ENCODE assay signal across 24 cellular contexts in the genomic region with DNA sequence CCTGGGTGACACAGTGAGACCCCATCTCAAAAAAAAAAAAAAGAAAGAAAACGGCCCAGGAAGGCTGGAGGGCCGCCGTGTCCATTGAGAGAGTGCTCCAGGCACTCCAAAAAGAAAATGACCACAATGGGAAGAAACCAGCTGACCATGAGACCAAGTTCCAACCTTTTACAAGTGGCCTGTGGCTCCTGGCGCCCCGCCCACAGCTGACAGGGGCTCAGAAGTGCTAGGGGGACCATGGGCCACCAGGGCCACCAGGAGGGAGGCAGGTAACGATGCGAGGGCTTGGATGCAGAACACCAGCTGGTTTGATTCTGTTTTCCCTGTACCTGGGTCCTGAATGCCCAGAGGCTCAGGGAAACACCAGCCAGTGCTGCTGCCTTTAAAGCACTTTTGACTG. TPM values are rescaled to one million over a fixed set of nuclear protein-coding genes. Genes with fewer than 3 reads are reported as not detected.
DNase-seq lines count a peak whose midpoint lies in the region; ATAC-seq and TF ChIP-seq lines count a peak whose summit lies in the region.
"Had no signal": no experiment of that assay in that cellular context is flagged by ENCODE, and none has a peak within 500 bp of the region (broad histone marks: within the 10 kb centered on the region; RNA-seq: fewer than 3 reads in every experiment).

No MANE protein-coding gene starts in this region.

- H3K27ac Mint-ChIP-seq in T-helper 17 cell (peak overlapping the region; percentile 19), glutamatergic neuron (ENCODE audit: unreplicated experiment) (no peak overlapping the region)
- H3K27ac Mint-ChIP-seq: CD14-positive monocyte; CD4-positive, alpha-beta memory T cell; CD4-positive, CD25-positive, alpha-beta regulatory T cell; CD8-positive, alpha-beta memory T cell had no signal

- H3K27me3 Mint-ChIP-seq in T-helper 17 cell, result no peaks in the 10 kb centered on the region
- peaks cover 1% of the 10 kb centered on the region for H3K27me3 Mint-ChIP-seq in glutamatergic neuron (ENCODE audit: unreplicated experiment)
- H3K27me3 Mint-ChIP-seq: CD4-positive, alpha-beta memory T cell; CD4-positive, CD25-positive, alpha-beta regulatory T cell; CD8-positive, alpha-beta memory T cell had no signal

- TF ChIP-seq CTCF in thyroid gland (IDR thresholded peaks at IDR 0.05) (no peak), glutamatergic neuron (IDR thresholded peaks at IDR 0.05; ENCODE audit: partially characterized antibody, unreplicated experiment) (no peak)

- H3K27ac ChIP-seq in thyroid gland, result no peak overlapping the region
- H3K27ac ChIP-seq: BLaER1 had no signal

- DNase-seq in ELF-1 (ENCODE audit: low read depth, low spot score), result peak; percentile 42
- no peak for DNase-seq in T-helper 17 cell
- DNase-seq in thyroid gland, result peak; percentile 31
- DNase-seq in glutamatergic neuron, result no peak
- DNase-seq in NCI-H1105 treated with DMSO at 0.1 percent for 48 hours (lab: John Stamatoyannopoulos, UW), result no peak
- DNase-seq: 8988T; ACHN; BE2C; C1 segment of cervical spinal cord; CD4-positive, alpha-beta memory T cell; CD4-positive, CD25-positive, alpha-beta regulatory T cell; CD8-positive, alpha-beta memory T cell; COR-L47; DMS 273 treated with DMSO at 0.1 percent for 48 hours; DMS153; DMS53; DMS79; DND-41; EL; GF-D8 had no signal

- intact Hi-C loops in thyroid gland (cut with DNase I), result no loop called here

- H3K9me3 ChIP-seq in T-helper 17 cell (ENCODE audit: control insufficient read depth, low read length, poor library complexity, severe bottlenecking), result no peaks in the 10 kb centered on the region
- H3K9me3 ChIP-seq in thyroid gland, result no peaks in the 10 kb centered on the region
- H3K9me3 ChIP-seq: BE2C, BLaER1 had no signal

- H3K36me3 Mint-ChIP-seq in T-helper 17 cell (ENCODE audit: low read depth) (peaks cover 5% of the 10 kb centered on the region), glutamatergic neuron (ENCODE audit: unreplicated experiment) (no peaks in the 10 kb centered on the region)

- H3K4me3 Mint-ChIP-seq in T-helper 17 cell (no peak overlapping the region), glutamatergic neuron (ENCODE audit: unreplicated experiment) (no peak overlapping the region)
- H3K4me3 Mint-ChIP-seq: CD14-positive monocyte; CD4-positive, alpha-beta memory T cell; CD4-positive, CD25-positive, alpha-beta regulatory T cell had no signal

- H3K9me3 Mint-ChIP-seq in glutamatergic neuron (ENCODE audit: unreplicated experiment), result no peaks in the 10 kb centered on the region
- H3K9me3 Mint-ChIP-seq: CD14-positive monocyte; CD4-positive, alpha-beta memory T cell; CD4-positive, CD25-positive, alpha-beta regulatory T cell; CD8-positive, alpha-beta memory T cell had no signal

- H3K4me1 ChIP-seq in thyroid gland, result peaks cover 0 to 9% of the 10 kb centered on the region in 2 donors
- H3K4me1 ChIP-seq: BE2C, BLaER1 had no signal

- peaks cover 0 to 3% of the 10 kb centered on the region in 2 donors for H3K36me3 ChIP-seq in thyroid gland

- H3K4me3 ChIP-seq in thyroid gland (replicated peaks in 1 of 3), result no peak overlapping the region
- H3K4me3 ChIP-seq: BLaER1 had no signal

- H3K4me1 Mint-ChIP-seq in T-helper 17 cell, result peaks cover 2% of the 10 kb centered on the region
- no peaks in the 10 kb centered on the region for H3K4me1 Mint-ChIP-seq in glutamatergic neuron (ENCODE audit: low read depth, unreplicated experiment)
- H3K4me1 Mint-ChIP-seq: CD14-positive monocyte; CD4-positive, alpha-beta memory T cell; CD8-positive, alpha-beta memory T cell had no signal

- 78 to 89% methylated on average over 7 of the region's 7 CpGs for WGBS in thyroid gland, 2 donors

- no peak for TF ChIP-seq POLR2A in thyroid gland (IDR thresholded peaks at IDR 0.05)

- no peaks in the 10 kb centered on the region for H3K27me3 ChIP-seq in thyroid gland
- H3K27me3 ChIP-seq: BE2C, BLaER1 had no signal

- no peak for ATAC-seq in T-helper 17 cell

RNA-seq across cellular contexts. Expression of gene FXN, which starts 34.6 kb away (rescaled TPM):
- total RNA-seq in T-helper 17 cell, result 10 to 100 TPM; 11.7 to 16.2 TPM
- total RNA-seq in thyroid gland, result 10 to 100 TPM; 10.6 to 11.4 (median 11.1) TPM
- 7.1 TPM for total RNA-seq in glutamatergic neuron (ENCODE audit: unreplicated experiment)

RNA-seq across cellular contexts. Expression of gene PRKACG, which starts 56.3 kb away (rescaled TPM):
- total RNA-seq in T-helper 17 cell, result not detected
- total RNA-seq in thyroid gland, result not detected
- total RNA-seq in glutamatergic neuron (ENCODE audit: unreplicated experiment), result not detected
- total RNA-seq: A673; CD4-positive, alpha-beta memory T cell; CD4-positive, CD25-positive, alpha-beta regulatory T cell; CD8-positive, alpha-beta memory T cell; Daoy had no signal

Comparison
In these comparisons a context has a peak if more than half of its experiments do, and no peak if none do; other contexts are left out.
1. DNase-seq: peak in ELF-1 (single experiment) and thyroid gland (2 of 2); none in T-helper 17 cell (0 of 3), glutamatergic neuron (single experiment) and NCI-H1105 treated with DMSO at 0.1 percent for 48 hours (single experiment).